ENCODE assay signal across 17 cellular contexts in the genomic region with DNA sequence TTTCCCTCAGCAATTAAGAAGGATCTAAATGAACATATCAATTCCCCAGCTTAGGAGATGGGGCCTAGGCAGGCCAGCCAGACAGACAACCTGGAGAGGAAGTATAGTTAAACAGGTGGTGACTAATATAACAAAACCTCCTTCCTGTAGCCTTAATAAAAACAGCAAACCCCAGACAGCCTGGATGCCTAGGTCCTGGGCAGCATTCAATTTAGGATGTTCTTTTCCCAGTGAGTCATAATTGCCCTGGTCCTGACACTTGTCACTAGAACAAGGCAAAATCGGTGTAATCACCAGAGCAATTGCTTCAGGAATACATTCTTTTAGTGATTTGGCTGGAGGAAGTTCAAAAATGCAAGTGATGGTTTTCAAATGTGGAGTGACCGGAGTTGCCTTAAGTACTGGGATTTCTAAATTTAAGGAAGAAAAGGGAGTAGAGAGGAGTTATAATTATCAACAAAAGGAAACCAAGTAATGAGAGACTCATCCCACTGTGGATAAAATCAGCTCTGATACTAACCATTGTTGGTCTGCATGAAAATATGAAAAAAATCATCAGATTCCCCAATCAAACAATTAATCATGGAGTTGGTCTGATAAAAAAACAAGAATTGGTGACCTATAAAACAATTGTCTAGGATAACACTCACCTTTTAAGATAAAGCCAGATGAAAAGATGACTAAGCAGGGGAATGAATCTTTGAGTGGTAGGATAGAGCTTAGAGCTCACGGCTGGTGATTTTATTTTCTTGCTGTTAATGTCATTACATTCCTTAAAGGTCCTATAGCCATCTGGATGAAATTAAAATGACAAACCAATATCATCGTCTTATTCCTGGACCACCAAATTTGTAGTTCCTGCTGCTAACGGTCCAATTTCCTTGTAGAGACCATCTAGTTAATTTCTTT. TPM values are rescaled to one million over a fixed set of nuclear protein-coding genes. Genes with fewer than 3 reads are reported as not detected.
A peak's percentile ranks its signal among the peaks of the same experiment; 100 is the strongest.
DNase-seq lines count a peak whose midpoint lies in the region; ATAC-seq and TF ChIP-seq lines count a peak whose summit lies in the region.
"Had no signal": no experiment of that assay in that cellular context is flagged by ENCODE, and none has a peak within 500 bp of the region (broad histone marks: within the 10 kb centered on the region; RNA-seq: fewer than 3 reads in every experiment).

No MANE protein-coding gene starts in this region.

- H3K4me1 Mint-ChIP-seq in neural progenitor cell, result peaks cover 5% of the 10 kb centered on the region
- H3K4me1 Mint-ChIP-seq: nephron progenitor cell had no signal

- H3K4me3 Mint-ChIP-seq in neural progenitor cell, result no peak overlapping the region
- H3K4me3 Mint-ChIP-seq: nephron progenitor cell had no signal

- no peak overlapping the region for H3K4me2 ChIP-seq in neural progenitor cell
- H3K4me2 ChIP-seq: KMS-11 had no signal

- no peak for TF ChIP-seq CTCF in neural progenitor cell (IDR thresholded peaks at IDR 0.05)

- H3K79me2 ChIP-seq in neural progenitor cell (ENCODE audit: low read depth), result no peaks in the 10 kb centered on the region

- H3K27ac ChIP-seq in neural progenitor cell, result no peak overlapping the region
- H3K27ac ChIP-seq: KMS-11, SJSA1, stomach had no signal

- DNase-seq in ELR (ENCODE audit: low read depth) (peak; percentile 70), M059J (ENCODE audit: low read depth) (peak; percentile 94), dermis microvascular lymphatic vessel endothelial cell (ENCODE audit: low read depth in 2 of 2) (peak; percentile 80 to 93), myocyte (ENCODE audit: low read depth) (peak; percentile 3), DMS 273 treated with DMSO at 0.1 percent for 48 hours (lab: John Stamatoyannopoulos, UW) (no peak), neural progenitor cell (ENCODE audit: low spot score) (no peak)
- no peak for DNase-seq in stimulated activated CD4-positive, alpha-beta T cell treated with anti-CD3 and anti-CD28 coated beads, Interleukin-12 subunit alpha, Interleukin-12 subunit beta, amount 100 ng/mL, for 4 hours
- DNase-seq: activated CD4-positive, alpha-beta T cell treated with anti-CD3 and anti-CD28 coated beads for 1 hour; effector memory CD4-positive, alpha-beta T cell; kidney; NCI-H345; nephron progenitor cell; stimulated activated CD4-positive, alpha-beta T cell treated with anti-CD3 and anti-CD28 coated beads, Interleukin-1b, Interleukin-23, amount 100 ng/mL, for 48 hours; stomach had no signal

- H3K27ac Mint-ChIP-seq in neural progenitor cell, result no peak overlapping the region
- H3K27ac Mint-ChIP-seq: nephron progenitor cell had no signal

- H3K4me1 ChIP-seq in neural progenitor cell, result peaks cover 13% of the 10 kb centered on the region
- H3K4me1 ChIP-seq: stomach had no signal

- no peaks in the 10 kb centered on the region for H4K20me1 ChIP-seq in neural progenitor cell (ENCODE audit: low read depth)

- H3K36me3 Mint-ChIP-seq in neural progenitor cell, result no peaks in the 10 kb centered on the region

- no peak overlapping the region for H3K9ac ChIP-seq in neural progenitor cell
- H3K9ac ChIP-seq: KMS-11 had no signal

- no peaks in the 10 kb centered on the region for H3K27me3 Mint-ChIP-seq in neural progenitor cell (ENCODE audit: insufficient read depth, low read depth)

- no peak for ATAC-seq in HG03565 (IDR thresholded peaks at IDR 0.05; ENCODE audit: unreplicated experiment)

- no peaks in the 10 kb centered on the region for H3K9me3 Mint-ChIP-seq in neural progenitor cell
- H3K9me3 Mint-ChIP-seq: nephron progenitor cell had no signal

- H3F3A ChIP-seq in neural progenitor cell (ENCODE audit: low read depth), result no peaks in the 10 kb centered on the region

- no peaks in the 10 kb centered on the region for H3K27me3 ChIP-seq in neural progenitor cell
- H3K27me3 ChIP-seq: SJSA1, stomach had no signal

- no peak overlapping the region for H3K4me3 ChIP-seq in neural progenitor cell
- H3K4me3 ChIP-seq: SJSA1, stomach had no signal

- no peaks in the 10 kb centered on the region for H3K9me3 ChIP-seq in neural progenitor cell (ENCODE audit: low read depth)
- H3K9me3 ChIP-seq: SJSA1, stomach had no signal

- H3K36me3 ChIP-seq in neural progenitor cell, result no peaks in the 10 kb centered on the region
- H3K36me3 ChIP-seq: SJSA1, stomach had no signal

- no peak overlapping the region for H2AFZ ChIP-seq in neural progenitor cell (replicated peaks)

RNA-seq across cellular contexts. Expression of gene TARS1, which starts 39.0 kb away (rescaled TPM):
- total RNA-seq in M059J (2014; rRNA removed; shearing (Covaris generic)), result 249 and 289 TPM in 2 replicates
- total RNA-seq in dermis microvascular lymphatic vessel endothelial cell (101 and 149 TPM in 2 replicates), myocyte (126 TPM in 2 replicates), neural progenitor cell (ENCODE audit: low replicate concordance) (73.6 and 123 TPM in 2 replicates)
- polyA plus RNA-seq in myocyte (2012), result 111 TPM

Comparison
In these comparisons a context has a peak if more than half of its experiments do, and no peak if none do; other contexts are left out.
1. DNase-seq: peak in ELR (single experiment), M059J (single experiment), dermis microvascular lymphatic vessel endothelial cell (2 of 2) and myocyte (single experiment); none in DMS 273 treated with DMSO at 0.1 percent for 48 hours (single experiment), neural progenitor cell (single experiment) and stimulated activated CD4-positive, alpha-beta T cell treated with anti-CD3 and anti-CD28 coated beads, Interleukin-12 subunit alpha, Interleukin-12 subunit beta, amount 100 ng/mL, for 4 hours (single experiment).